Comparison of ENCODE assay signal across 19 cellular contexts in the genomic region with DNA sequence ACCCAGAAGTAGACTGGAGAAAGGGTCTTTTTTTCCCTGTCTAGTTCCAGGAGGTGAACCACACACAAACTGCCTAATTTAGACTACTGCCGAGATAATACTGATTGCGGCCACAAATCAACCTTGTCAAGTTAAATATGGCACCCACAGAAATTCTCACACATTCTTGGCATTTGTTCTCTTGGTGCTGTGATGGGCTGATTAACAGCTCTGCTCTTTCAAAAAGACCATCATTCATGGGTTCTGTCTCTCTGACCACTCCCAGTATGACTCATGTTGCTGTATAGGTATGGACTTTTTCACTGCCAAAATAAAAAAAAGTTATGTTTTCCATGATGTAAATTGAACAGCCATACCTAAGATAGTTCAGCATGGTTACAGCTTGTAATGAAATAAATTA.
DNase-seq lines count a peak whose midpoint lies in the region; ATAC-seq and TF ChIP-seq lines count a peak whose summit lies in the region.
"Had no signal": no experiment of that assay in that cellular context is flagged by ENCODE, and none has a peak within 500 bp of the region (broad histone marks: within the 10 kb centered on the region; RNA-seq: fewer than 3 reads in every experiment).

No MANE protein-coding gene starts in this region.

- H2BK120ac ChIP-seq in mesenchymal stem cell (ENCODE audit: low read depth, low read length): no peak overlapping the region

- no peak overlapping the region for H2BK15ac ChIP-seq in mesenchymal stem cell (ENCODE audit: low read depth, poor library complexity, severe bottlenecking)

- H3K79me1 ChIP-seq in mesenchymal stem cell (replicated peaks; ENCODE audit: low read length, poor library complexity, severe bottlenecking): no peaks in the 10 kb centered on the region

- TF ChIP-seq POLR2A in Peyer's patch (IDR thresholded peaks at IDR 0.05): no peak

- H3K27me3 ChIP-seq in mesenchymal stem cell (ENCODE audit: control insufficient read depth in 1 of 2, insufficient read depth in 1 of 2, low read length in 2 of 2) (no peaks in the 10 kb centered on the region), Peyer's patch (no peaks in the 10 kb centered on the region), HAP-1 (ENCODE audit: low read depth) (no peaks in the 10 kb centered on the region)

- no peak for ATAC-seq in GM19467 (IDR thresholded peaks at IDR 0.05; ENCODE audit: unreplicated experiment)

- H3K14ac ChIP-seq in mesenchymal stem cell (ENCODE audit: low read length in 2 of 2): no peak overlapping the region

- H2AK5ac ChIP-seq in mesenchymal stem cell (ENCODE audit: low read length, severe bottlenecking): peak overlapping the region; percentile 73

- H2BK5ac ChIP-seq in mesenchymal stem cell (ENCODE audit: low read depth, low read length, poor library complexity, severe bottlenecking): no peak overlapping the region

- no peak overlapping the region for H3K18ac ChIP-seq in mesenchymal stem cell (ENCODE audit: low read depth in 1 of 2, low read length in 2 of 2)

- H3K23ac ChIP-seq in mesenchymal stem cell (ENCODE audit: low read length in 2 of 2): no peak overlapping the region

- H4K91ac ChIP-seq in mesenchymal stem cell (ENCODE audit: low read length): no peak overlapping the region

- no peak overlapping the region for H3K4me3 ChIP-seq in mesenchymal stem cell (ENCODE audit: insufficient read depth in 1 of 2, low read depth in 1 of 2, low read length in 2 of 2)
- H3K4me3 ChIP-seq in Peyer's patch: no peak overlapping the region
- H3K4me3 ChIP-seq in HAP-1: no peak overlapping the region

- no peak overlapping the region for H4K8ac ChIP-seq in mesenchymal stem cell (ENCODE audit: low read length)

- no peaks in the 10 kb centered on the region for H3K36me3 ChIP-seq in mesenchymal stem cell (ENCODE audit: control insufficient read depth in 1 of 2, insufficient read depth in 2 of 2, low read depth in 1 of 2, low read length in 2 of 2)
- no peaks in the 10 kb centered on the region for H3K36me3 ChIP-seq in Peyer's patch
- no peaks in the 10 kb centered on the region for H3K36me3 ChIP-seq in HAP-1 (replicated peaks)

- DNase-seq in NCI-H69 (lab: John Stamatoyannopoulos, UW) (peak; percentile 0), astrocyte of the hippocampus (ENCODE audit: low read depth, low spot score) (peak; percentile 50), mesenchymal stem cell (no peak), Peyer's patch (no peak), cortex of kidney (lab: John Stamatoyannopoulos, UW) (no peak), HAP-1 (ENCODE audit: low spot score in 2 of 2) (no peak)
- DNase-seq: CD8-positive, alpha-beta memory T cell; DND-41; GF-D8; HFFc6; IMR-90; Kasumi-1; NCI-H1105 treated with DMSO at 0.1 percent for 48 hours; NCI-H187 treated with DMSO at 0.1 percent for 48 hours; NCI-H748 treated with DMSO at 0.1 percent for 48 hours; SHP77; SK-N-SH; T-helper 1 cell had no signal

- H3K9me3 ChIP-seq in mesenchymal stem cell (ENCODE audit: control insufficient read depth, low read length) (no peaks in the 10 kb centered on the region), Peyer's patch (peaks cover 0 to 4% (median 0%) of the 10 kb centered on the region in 4 donors), HAP-1 (no peaks in the 10 kb centered on the region)
- H3K9me3 ChIP-seq: SK-N-SH had no signal

- H3K27ac ChIP-seq in mesenchymal stem cell (ENCODE audit: low read length, poor library complexity, severe bottlenecking) (no peak overlapping the region), Peyer's patch (no peak overlapping the region)

- no peak overlapping the region for H3K4me2 ChIP-seq in mesenchymal stem cell (ENCODE audit: low read length, poor library complexity, severe bottlenecking)
- H3K4me2 ChIP-seq: SK-N-SH had no signal

- TF ChIP-seq CTCF in Peyer's patch (IDR thresholded peaks at IDR 0.05): no peak

- in situ Hi-C loops in HAP-1 (cut with MboI; ENCODE audit: low sequenced_read_pairs): no loop called here

- H2BK12ac ChIP-seq in mesenchymal stem cell (ENCODE audit: low read length in 2 of 2): no peak overlapping the region

- WGBS in mesenchymal stem cell: 50% methylated on average over 2 of the region's 2 CpGs

- no peaks in the 10 kb centered on the region for H3K4me1 ChIP-seq in mesenchymal stem cell (ENCODE audit: control insufficient read depth, insufficient read depth, low read depth, low read length)
- H3K4me1 ChIP-seq in Peyer's patch: no peaks in the 10 kb centered on the region
- peaks cover 44% of the 10 kb centered on the region for H3K4me1 ChIP-seq in HAP-1

- H3K9ac ChIP-seq in mesenchymal stem cell (ENCODE audit: low read length): no peak overlapping the region
- H3K9ac ChIP-seq: SK-N-SH had no signal

- H2AFZ ChIP-seq in mesenchymal stem cell (ENCODE audit: low read depth, low read length): no peak overlapping the region

- no peak overlapping the region for H3K4ac ChIP-seq in mesenchymal stem cell (ENCODE audit: low read depth in 1 of 2, low read length in 2 of 2)

Comparison
In these comparisons a context has a peak if more than half of its experiments do, and no peak if none do; other contexts are left out.
1. DNase-seq: peak in NCI-H69 (single experiment) and astrocyte of the hippocampus (single experiment); none in mesenchymal stem cell (single experiment), Peyer's patch (0 of 3), cortex of kidney (single experiment) and HAP-1 (0 of 2).